ENCODE assay signal across 17 cellular contexts in genomic region chr16:3591436-3591803, GRCh38. TPM values are rescaled to one million over a fixed set of nuclear protein-coding genes. Genes with fewer than 3 reads are reported as not detected.
"Had no signal": no experiment of that assay in that cellular context is flagged by ENCODE, and none has a peak within 500 bp of the region (broad histone marks: within the 10 kb centered on the region; RNA-seq: fewer than 3 reads in every experiment).

No MANE protein-coding gene starts in this region.

- H3K27me3 Mint-ChIP-seq: activated CD8-positive, alpha-beta memory T cell treated with anti-CD3 and anti-CD28 coated beads, Interleukin-2, amount 10 ng/mL, durations not matched to agents 7 days and 5 days; activated naive CD4-positive, alpha-beta T cell treated with anti-CD3 and anti-CD28 coated beads, Interleukin-2, amount 50 U/mL, for 24 hours; activated T-cell treated with anti-CD3 and anti-CD28 coated beads, Interleukin-2, amount 50 U/mL, for 24 hours; stimulated activated naive CD8-positive, alpha-beta T cell treated with anti-CD3 and anti-CD28 coated beads, Interleukin-15, amount 100 ng/mL, for 72 hours; T-cell had no signal

- H3K4me3 Mint-ChIP-seq: activated CD8-positive, alpha-beta memory T cell treated with anti-CD3 and anti-CD28 coated beads, Interleukin-2, amount 10 ng/mL, durations not matched to agents 7 days and 5 days; activated naive CD4-positive, alpha-beta T cell treated with anti-CD3 and anti-CD28 coated beads, Interleukin-2, amount 50 U/mL, for 24 hours; activated T-cell treated with anti-CD3 and anti-CD28 coated beads, Interleukin-2, amount 50 U/mL, for 24 hours; brain; mesothelial cell of epicardium; nephron progenitor cell; stimulated activated naive CD8-positive, alpha-beta T cell treated with anti-CD3 and anti-CD28 coated beads, Interleukin-15, amount 100 ng/mL, for 72 hours; T-cell had no signal

- H3K9me3 ChIP-seq: upper lobe of left lung had no signal

- H3K27me3 ChIP-seq: upper lobe of left lung had no signal

- H3K4me1 Mint-ChIP-seq: activated naive CD4-positive, alpha-beta T cell treated with anti-CD3 and anti-CD28 coated beads, Interleukin-2, amount 50 U/mL, for 24 hours; brain; mesothelial cell of epicardium had no signal

- DNase-seq: activated CD4-positive, alpha-beta T cell treated with anti-CD3 and anti-CD28 coated beads, Interleukin-2, amount 50 U/mL, for 48 hours; activated CD4-positive, CD25-positive, alpha-beta regulatory T cell treated with anti-CD3 and anti-CD28 coated beads, Interleukin-2, amount 50 U/mL, for 72 hours; activated CD8-positive, alpha-beta memory T cell treated with anti-CD3 and anti-CD28 coated beads, Interleukin-2, amount 10 ng/mL, durations not matched to agents 7 days and 5 days; activated effector memory CD4-positive, alpha-beta T cell treated with anti-CD3 and anti-CD28 coated beads, Interleukin-2, amount 50 U/mL, for 16 hours; activated T-cell treated with anti-CD3 and anti-CD28 coated beads, Interleukin-2, amount 50 U/mL, for 24 hours; cortex of kidney; effector CD8-positive, alpha-beta T cell; nephron progenitor cell; stimulated activated CD4-positive, alpha-beta T cell treated with anti-CD3 and anti-CD28 coated beads, Interleukin-1b, Interleukin-23, amount 100 ng/mL, for 48 hours; stimulated activated naive CD8-positive, alpha-beta T cell treated with anti-CD3 and anti-CD28 coated beads, Interleukin-15, amount 100 ng/mL, for 72 hours; T-cell; T1000 had no signal

- H3K27ac Mint-ChIP-seq: activated CD8-positive, alpha-beta memory T cell treated with anti-CD3 and anti-CD28 coated beads, Interleukin-2, amount 10 ng/mL, durations not matched to agents 7 days and 5 days; activated naive CD4-positive, alpha-beta T cell treated with anti-CD3 and anti-CD28 coated beads, Interleukin-2, amount 50 U/mL, for 24 hours; activated T-cell treated with anti-CD3 and anti-CD28 coated beads, Interleukin-2, amount 50 U/mL, for 24 hours; brain; mesothelial cell of epicardium; nephron progenitor cell; stimulated activated naive CD8-positive, alpha-beta T cell treated with anti-CD3 and anti-CD28 coated beads, Interleukin-15, amount 100 ng/mL, for 72 hours; T-cell had no signal

- ATAC-seq: activated CD8-positive, alpha-beta memory T cell treated with anti-CD3 and anti-CD28 coated beads, Interleukin-2, amount 10 ng/mL, durations not matched to agents 7 days and 5 days; stimulated activated naive CD8-positive, alpha-beta T cell treated with anti-CD3 and anti-CD28 coated beads, Interleukin-15, amount 100 ng/mL, for 72 hours; T-cell had no signal

- H3K9me3 Mint-ChIP-seq: activated naive CD4-positive, alpha-beta T cell treated with anti-CD3 and anti-CD28 coated beads, Interleukin-2, amount 50 U/mL, for 24 hours; activated T-cell treated with anti-CD3 and anti-CD28 coated beads, Interleukin-2, amount 50 U/mL, for 24 hours; mesothelial cell of epicardium; nephron progenitor cell; stimulated activated naive CD8-positive, alpha-beta T cell treated with anti-CD3 and anti-CD28 coated beads, Interleukin-15, amount 100 ng/mL, for 72 hours; T-cell had no signal

RNA-seq across cellular contexts. Expression of gene NLRC3, which starts 14.2 kb away (rescaled TPM):
- total RNA-seq: osteocyte had no signal
